Comparison of ENCODE assay signal across 11 cellular contexts in the genomic region with DNA sequence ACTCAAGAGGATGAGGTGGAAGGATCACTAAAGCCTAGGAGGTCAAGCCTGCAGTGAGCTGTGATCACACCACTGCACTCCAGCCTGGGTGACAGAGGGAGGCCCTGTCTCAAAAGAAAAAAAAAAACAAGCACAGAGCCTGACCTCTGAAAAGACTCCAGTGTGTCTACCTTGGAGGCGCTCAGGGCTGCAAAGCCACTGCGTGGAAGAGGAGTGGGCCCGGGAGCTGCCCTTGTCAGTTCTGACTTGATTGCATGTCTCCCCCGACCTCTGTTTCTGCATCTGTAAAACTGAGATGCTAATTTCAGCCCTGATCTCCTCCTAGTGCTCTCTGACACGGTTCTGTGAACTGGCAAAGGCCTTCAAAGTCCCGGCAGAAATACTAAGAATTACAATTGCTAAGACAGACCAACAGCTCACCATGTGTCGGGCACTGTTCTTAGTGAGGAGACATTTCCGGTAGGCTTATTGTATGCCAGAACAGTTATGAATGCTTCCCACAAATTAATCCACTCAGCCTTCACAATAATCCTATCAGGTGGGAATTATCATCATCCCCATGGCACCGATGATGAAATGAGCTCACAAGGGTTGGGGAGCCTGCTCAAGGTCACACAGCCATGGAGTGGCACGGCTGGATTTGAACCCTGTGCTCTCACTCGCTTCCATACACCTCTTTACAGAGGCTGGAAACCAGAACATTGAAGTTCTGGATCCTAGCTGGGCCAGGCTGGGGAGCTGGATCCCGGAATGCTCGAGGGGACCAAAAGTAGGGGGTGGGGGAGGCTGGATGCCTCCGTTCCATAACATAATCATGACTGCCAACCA. TPM values are rescaled to one million over a fixed set of nuclear protein-coding genes. Genes with fewer than 3 reads are reported as not detected.
DNase-seq lines count a peak whose midpoint lies in the region; ATAC-seq and TF ChIP-seq lines count a peak whose summit lies in the region.
"Had no signal": no experiment of that assay in that cellular context is flagged by ENCODE, and none has a peak within 500 bp of the region (broad histone marks: within the 10 kb centered on the region; RNA-seq: fewer than 3 reads in every experiment).

No MANE protein-coding gene starts in this region.

- no peaks in the 10 kb centered on the region for H3K36me3 Mint-ChIP-seq in glutamatergic neuron (ENCODE audit: unreplicated experiment)

- peaks cover 82% of the 10 kb centered on the region for H3K79me2 ChIP-seq in DND-41 (ENCODE audit: insufficient read depth, low read length)

- H3K9me3 Mint-ChIP-seq in glutamatergic neuron (ENCODE audit: unreplicated experiment), result peaks cover 19% of the 10 kb centered on the region
- H3K9me3 Mint-ChIP-seq: H9 had no signal

- WGBS in tibial nerve, 2 donors, result 63 to 69% methylated on average over 14 of the region's 14 CpGs

- in situ Hi-C loops in Panc1 (cut with HindIII; ENCODE audit: low pct_unique_long_range_greater_than_20kb, low sequenced_read_pairs) (no loop called here), gastrocnemius medialis (cut with MboI; ENCODE audit: low sequenced_read_pairs in 4 of 4) (no loop called here)

- POLR2A ChIA-PET in Panc1 (lab: Charles Lee), result interaction anchor here (0.5 to 1.8 kb wide), 13 partner anchors 8 to 1222 kb away, joined by 3 to 19 read pairs (median 5); no protein-coding TSS in a partner anchor

- no TSS peak for BruUV-seq in Panc1 (replicated peaks; lab: Mats Ljungman, UMichigan)

- TF ChIP-seq EP300 in tibial nerve (IDR thresholded peaks at IDR 0.05), result no peak

- peaks cover 73% of the 10 kb centered on the region for H4K20me1 ChIP-seq in DND-41 (ENCODE audit: insufficient read depth, low read length)

- peaks cover 47% of the 10 kb centered on the region for H3K4me1 Mint-ChIP-seq in glutamatergic neuron (ENCODE audit: low read depth, unreplicated experiment)

- DNase-seq in DND-41, result no peak
- DNase-seq in Panc1 (ENCODE audit: low read depth, low spot score), result no peak
- DNase-seq in glutamatergic neuron, result no peak
- DNase-seq in gastrocnemius medialis, result peak in 1 of 2 donors; percentile 11
- DNase-seq in tibial nerve (ENCODE audit: low spot score in 2 of 2), result no peak
- DNase-seq in NCI-H187 (lab: John Stamatoyannopoulos, UW), result no peak
- no peak for DNase-seq in upper lobe of right lung
- DNase-seq: SJCRH30 had no signal

- peaks cover 25% of the 10 kb centered on the region for H3K36me3 ChIP-seq in DND-41 (ENCODE audit: insufficient read depth, low read length)
- H3K36me3 ChIP-seq in Panc1 (ENCODE audit: control insufficient read depth, insufficient read depth, low read length), result peaks cover 9% of the 10 kb centered on the region; the same call in 1 of the 2 replicates
- no peaks in the 10 kb centered on the region for H3K36me3 ChIP-seq in gastrocnemius medialis
- H3K36me3 ChIP-seq in tibial nerve, result no peaks in the 10 kb centered on the region
- no peaks in the 10 kb centered on the region for H3K36me3 ChIP-seq in upper lobe of right lung

- H3K4me1 ChIP-seq in DND-41 (ENCODE audit: insufficient read depth, low read length) (peaks cover 37% of the 10 kb centered on the region), Panc1 (ENCODE audit: control insufficient read depth, insufficient read depth, low read length) (peaks cover 77% of the 10 kb centered on the region), gastrocnemius medialis (peaks cover 79 to 82% of the 10 kb centered on the region in 2 donors), tibial nerve (peaks cover 0 to 83% (median 67%) of the 10 kb centered on the region in 4 donors), upper lobe of right lung (peaks cover 57% of the 10 kb centered on the region)

- H3K4me3 ChIP-seq in DND-41 (ENCODE audit: low read depth in 1 of 2, low read length in 2 of 2), result no peak overlapping the region
- H3K4me3 ChIP-seq in Panc1 (ENCODE audit: low read depth in 2 of 2, low read length in 2 of 2), result no peak overlapping the region
- no peak overlapping the region for H3K4me3 ChIP-seq in gastrocnemius medialis
- no peak overlapping the region for H3K4me3 ChIP-seq in tibial nerve
- H3K4me3 ChIP-seq in upper lobe of right lung, result no peak overlapping the region
- H3K4me3 ChIP-seq: SJCRH30 had no signal

- no peak overlapping the region for H2AFZ ChIP-seq in DND-41 (ENCODE audit: low read depth, low read length)

- H3K27ac Mint-ChIP-seq in glutamatergic neuron (ENCODE audit: unreplicated experiment), result peak overlapping the region; percentile 72

- TF ChIP-seq POLR2A in gastrocnemius medialis (IDR thresholded peaks at IDR 0.05), result no peak
- TF ChIP-seq POLR2A in tibial nerve (IDR thresholded peaks at IDR 0.05), result no peak

- H3K9me3 ChIP-seq in DND-41 (ENCODE audit: insufficient read depth, low read length, severe bottlenecking) (no peaks in the 10 kb centered on the region), Panc1 (ENCODE audit: control insufficient read depth, insufficient read depth, low read depth, low read length) (no peaks in the 10 kb centered on the region), gastrocnemius medialis (no peaks in the 10 kb centered on the region), tibial nerve (no peaks in the 10 kb centered on the region), upper lobe of right lung (no peaks in the 10 kb centered on the region)
- H3K9me3 ChIP-seq: SJCRH30 had no signal

- H3K4me3 Mint-ChIP-seq in glutamatergic neuron (ENCODE audit: unreplicated experiment), result no peak overlapping the region
- H3K4me3 Mint-ChIP-seq: H9 had no signal

- TF ChIP-seq CTCF in DND-41 (IDR thresholded peaks at IDR 0.05; ENCODE audit: borderline replicate concordance, extremely low read depth, low read length, poor library complexity, severe bottlenecking) (no peak), Panc1 (IDR thresholded peaks at IDR 0.05) (no peak), glutamatergic neuron (IDR thresholded peaks at IDR 0.05; ENCODE audit: partially characterized antibody, unreplicated experiment) (no peak), gastrocnemius medialis (IDR thresholded peaks at IDR 0.05 in 4 of 5, conservative IDR thresholded peaks at IDR 0.05 in 1 of 5) (no peak), tibial nerve (IDR thresholded peaks at IDR 0.05) (no peak), upper lobe of right lung (IDR thresholded peaks at IDR 0.05) (no peak)

- H3K27ac ChIP-seq in DND-41 (ENCODE audit: low read length), result 0 out of 2 replicates have a peak overlapping the region, but pooled peaks have one; percentile 6
- peak overlapping the region; percentile 82 for H3K27ac ChIP-seq in Panc1 (ENCODE audit: low read length)
- H3K27ac ChIP-seq in gastrocnemius medialis, result peak overlapping the region; percentile 89 to 99 (median 95)
- H3K27ac ChIP-seq in tibial nerve, result peak overlapping the region in 2 of 4 donors; percentile 57 to 83
- no peak overlapping the region for H3K27ac ChIP-seq in upper lobe of right lung
- H3K27ac ChIP-seq: SJCRH30, VCaP had no signal

- H3K9ac ChIP-seq in DND-41 (ENCODE audit: low read depth, low read length), result peak overlapping the region; percentile 3; the same call in 1 of the 2 replicates

- ATAC-seq in DND-41 (ENCODE audit: insufficient read depth, low read depth) (no peak), Panc1 (no peak), gastrocnemius medialis (no peak), upper lobe of right lung (no peak)

- H3K27me3 ChIP-seq in DND-41 (ENCODE audit: insufficient read depth, low read length, poor library complexity), result no peaks in the 10 kb centered on the region
- H3K27me3 ChIP-seq in Panc1 (ENCODE audit: control insufficient read depth, insufficient read depth, low read length), result no peaks in the 10 kb centered on the region
- no peaks in the 10 kb centered on the region for H3K27me3 ChIP-seq in gastrocnemius medialis
- no peaks in the 10 kb centered on the region for H3K27me3 ChIP-seq in tibial nerve
- H3K27me3 ChIP-seq in upper lobe of right lung, result no peaks in the 10 kb centered on the region
- H3K27me3 ChIP-seq: SJCRH30 had no signal

- no peak overlapping the region for H3K4me2 ChIP-seq in DND-41 (ENCODE audit: insufficient read depth, low read length)

- intact Hi-C loops in Panc1 (cut with micrococcal nuclease; ENCODE audit: unreplicated experiment), result no loop called here
- intact Hi-C loops in gastrocnemius medialis (cut with DNase I; ENCODE audit: low total_unique reads), result loop anchor here (5.0 to 10.0 kb wide), 4 partner anchors 186 to 1907 kb away; partner anchors contain the start of genes ARHGEF1, BLVRB, PSMD8 and SPTBN4
- intact Hi-C loops in upper lobe of right lung (cut with DNase I), result no loop called here

- peaks cover 16% of the 10 kb centered on the region for H3K27me3 Mint-ChIP-seq in glutamatergic neuron (ENCODE audit: unreplicated experiment)

- CTCF ChIA-PET in Panc1 (lab: Charles Lee), result interaction anchor here (0.6 to 2.5 kb wide), 8 partner anchors 15 to 1044 kb away, joined by 3 to 28 read pairs (median 4); no protein-coding TSS in a partner anchor

RNA-seq across cellular contexts. Expression of gene AKT2, which starts 3.5 kb away (rescaled TPM):
- 2,376 TPM for total RNA-seq in Panc1 (2021; ENCODE audit: unreplicated experiment)
- 2,447 TPM for polyA plus RNA-seq in Panc1 (2012; ENCODE audit: insufficient read length)
- 197 TPM for total RNA-seq in glutamatergic neuron (ENCODE audit: unreplicated experiment)
- 100 to 1,000 TPM in 2 of 4 donors, 10 to 100 TPM in 2; 88.0 to 387 (median 102) TPM for total RNA-seq in gastrocnemius medialis
- 100 to 1,000 TPM in 3 of 4 donors, 10 to 100 TPM in 1; 93.3 to 161 (median 121) TPM for total RNA-seq in tibial nerve
- 103 TPM for total RNA-seq in upper lobe of right lung

RNA-seq across cellular contexts. Expression of gene CCNP, which starts 55.1 kb away (rescaled TPM):
- total RNA-seq in Panc1 (2021; ENCODE audit: unreplicated experiment), result 3.0 TPM
- polyA plus RNA-seq in Panc1 (2012; ENCODE audit: insufficient read length), result 4.4 TPM
- 2.3 TPM for total RNA-seq in glutamatergic neuron (ENCODE audit: unreplicated experiment)
- not detected for total RNA-seq in gastrocnemius medialis
- total RNA-seq in tibial nerve, result 1 to 10 TPM in 1 of 4 donors, not detected in 3; 2.7 TPM
- not detected for total RNA-seq in upper lobe of right lung
- total RNA-seq: HT1080, SJCRH30 had no signal
